In the genomic region with DNA sequence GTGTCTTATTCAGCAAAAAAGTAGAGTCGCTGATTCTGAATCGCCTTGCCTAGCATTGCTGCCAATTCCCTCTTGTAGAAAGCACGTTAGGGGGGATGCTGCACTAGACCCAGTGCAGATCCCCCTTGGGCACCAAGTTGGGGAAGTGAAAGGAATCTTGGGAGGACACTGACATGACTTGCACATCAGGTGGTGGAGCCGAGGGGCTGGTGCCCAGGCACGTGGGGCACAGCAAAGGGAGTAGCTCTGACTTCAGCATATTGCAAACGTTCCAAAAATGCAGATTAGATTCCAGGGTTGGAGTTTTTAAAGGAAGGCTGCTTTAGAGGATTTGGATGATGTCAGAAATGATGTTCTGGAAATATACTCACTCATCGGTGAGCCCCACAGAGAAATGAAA, we compare ENCODE assay signal across 30 cellular contexts. TPM values are rescaled to one million over a fixed set of nuclear protein-coding genes. Genes with fewer than 3 reads are reported as not detected.
DNase-seq lines count a peak whose midpoint lies in the region; ATAC-seq and TF ChIP-seq lines count a peak whose summit lies in the region.
"Had no signal": no experiment of that assay in that cellular context is flagged by ENCODE, and none has a peak within 500 bp of the region (broad histone marks: within the 10 kb centered on the region; RNA-seq: fewer than 3 reads in every experiment).

No MANE protein-coding gene starts in this region.

- intact Hi-C loops in activated CD4-positive, alpha-beta T cell treated with anti-CD3 and anti-CD28 coated beads for 36 hours (cut with DNase I, micrococcal nuclease): no loop called here

- peak overlapping the region; percentile 65 for H3K4me3 ChIP-seq in ACC112 (ENCODE audit: low read depth, low read length)
- no peak overlapping the region for H3K4me3 ChIP-seq in OCI-LY3 (ENCODE audit: low read length)
- H3K4me3 ChIP-seq: body of pancreas, gastroesophageal sphincter, lower lobe of right lung, PC-9 had no signal

- H4K20me1 ChIP-seq in OCI-LY3 (ENCODE audit: insufficient read depth, low read length): no peaks in the 10 kb centered on the region

- CTCF ChIA-PET in activated CD4-positive, alpha-beta T cell treated with anti-CD3 and anti-CD28 coated beads for 36 hours (lab: Charles Lee): no interaction called here

- no peaks in the 10 kb centered on the region for H3K36me3 Mint-ChIP-seq in activated CD4-positive, alpha-beta T cell treated with anti-CD3 and anti-CD28 coated beads for 36 hours (ENCODE audit: low read depth)
- H3K36me3 Mint-ChIP-seq: activated CD8-positive, alpha-beta memory T cell treated with anti-CD3 and anti-CD28 coated beads, Interleukin-2, amount 10 ng/mL, durations not matched to agents 7 days and 5 days; activated naive CD4-positive, alpha-beta T cell treated with anti-CD3 and anti-CD28 coated beads, Interleukin-2, amount 50 U/mL, for 24 hours had no signal

- H3K79me2 ChIP-seq in ACC112 (ENCODE audit: control insufficient read depth, insufficient read depth, low read length, unreplicated experiment) (no peaks in the 10 kb centered on the region), OCI-LY3 (ENCODE audit: low read length) (peaks cover 19% of the 10 kb centered on the region)

- H3K27me3 ChIP-seq in ACC112 (ENCODE audit: insufficient read depth, low read length) (no peaks in the 10 kb centered on the region), OCI-LY3 (ENCODE audit: low read depth, low read length) (no peaks in the 10 kb centered on the region), layer of hippocampus (ENCODE audit: control insufficient read depth, insufficient read depth, low read length) (no peaks in the 10 kb centered on the region)
- H3K27me3 ChIP-seq: body of pancreas, gastroesophageal sphincter had no signal

- 0 out of 2 replicates have a peak overlapping the region, but pooled peaks have one; percentile 38 for H3K27ac ChIP-seq in ACC112 (ENCODE audit: low read depth, low read length)
- no peak overlapping the region for H3K27ac ChIP-seq in OCI-LY3 (ENCODE audit: low read length)
- peak overlapping the region; percentile 87 for H3K27ac ChIP-seq in cingulate gyrus (ENCODE audit: low read depth, low read length)
- H3K27ac ChIP-seq in layer of hippocampus (ENCODE audit: low read depth, low read length): peak overlapping the region; percentile 25
- H3K27ac ChIP-seq: body of pancreas, gastroesophageal sphincter, lower lobe of right lung, PC-9 had no signal

- no peak overlapping the region for H3K9ac ChIP-seq in OCI-LY3 (ENCODE audit: low read length)

- TF ChIP-seq CTCF in OCI-LY3 (IDR thresholded peaks at IDR 0.05; ENCODE audit: low read depth, low read length): no peak

- no peaks in the 10 kb centered on the region for H3K36me3 ChIP-seq in ACC112 (ENCODE audit: insufficient read depth, low read length)
- H3K36me3 ChIP-seq in OCI-LY3 (replicated peaks; ENCODE audit: low read depth, low read length): no peaks in the 10 kb centered on the region
- H3K36me3 ChIP-seq: gastroesophageal sphincter, lower lobe of right lung had no signal

- H3K4me1 Mint-ChIP-seq in activated CD4-positive, alpha-beta T cell treated with anti-CD3 and anti-CD28 coated beads for 36 hours: no peaks in the 10 kb centered on the region
- H3K4me1 Mint-ChIP-seq: activated CD8-positive, alpha-beta memory T cell treated with anti-CD3 and anti-CD28 coated beads, Interleukin-2, amount 10 ng/mL, durations not matched to agents 7 days and 5 days; activated naive CD4-positive, alpha-beta T cell treated with anti-CD3 and anti-CD28 coated beads, Interleukin-2, amount 50 U/mL, for 24 hours had no signal

- H2AFZ ChIP-seq in ACC112 (ENCODE audit: low read length, unreplicated experiment) (peak overlapping the region; percentile 46), OCI-LY3 (ENCODE audit: low read depth, low read length) (no peak overlapping the region)
- H2AFZ ChIP-seq: PC-9 had no signal

- no peaks in the 10 kb centered on the region for H3K9me3 Mint-ChIP-seq in activated CD4-positive, alpha-beta T cell treated with anti-CD3 and anti-CD28 coated beads for 36 hours (ENCODE audit: low read depth)
- H3K9me3 Mint-ChIP-seq: activated naive CD4-positive, alpha-beta T cell treated with anti-CD3 and anti-CD28 coated beads, Interleukin-2, amount 50 U/mL, for 24 hours; activated T-helper 1 cell treated with anti-CD3 and anti-CD28 coated beads, Interleukin-12 subunit alpha, Interleukin-12 subunit beta, Interleukin-2, Interleukin-4 antibody, amounts not matched to agents 30 ng/mL and 10 ng/mL and 1 ng/mL, durations not matched to agents 14 hours and 24 hours and 36 hours; dendritic cell treated with granulocyte-macrophage colony-stimulating factor and Interleukin-4, amounts not matched to agents 40 ng/mL and 50 ng/mL, for 4 days; HFFc6 had no signal

- no peak overlapping the region for H3K27ac Mint-ChIP-seq in activated CD4-positive, alpha-beta T cell treated with anti-CD3 and anti-CD28 coated beads for 36 hours
- H3K27ac Mint-ChIP-seq: activated CD8-positive, alpha-beta memory T cell treated with anti-CD3 and anti-CD28 coated beads, Interleukin-2, amount 10 ng/mL, durations not matched to agents 7 days and 5 days; activated naive CD4-positive, alpha-beta T cell treated with anti-CD3 and anti-CD28 coated beads, Interleukin-2, amount 50 U/mL, for 24 hours; activated T-helper 1 cell treated with anti-CD3 and anti-CD28 coated beads, Interleukin-12 subunit alpha, Interleukin-12 subunit beta, Interleukin-2, Interleukin-4 antibody, amounts not matched to agents 30 ng/mL and 10 ng/mL and 1 ng/mL, durations not matched to agents 14 hours and 24 hours and 36 hours; dendritic cell treated with granulocyte-macrophage colony-stimulating factor and Interleukin-4, amounts not matched to agents 40 ng/mL and 50 ng/mL, for 4 days; HFFc6 had no signal

- H3K27me3 Mint-ChIP-seq in activated CD4-positive, alpha-beta T cell treated with anti-CD3 and anti-CD28 coated beads for 36 hours: peaks cover 11% of the 10 kb centered on the region

- POLR2A ChIA-PET in activated CD4-positive, alpha-beta T cell treated with anti-CD3 and anti-CD28 coated beads for 36 hours (lab: Charles Lee): no interaction called here

- ATAC-seq in activated CD4-positive, alpha-beta T cell treated with anti-CD3 and anti-CD28 coated beads for 36 hours: no peak
- ATAC-seq in HG02938 (IDR thresholded peaks at IDR 0.05; ENCODE audit: unreplicated experiment): no peak
- ATAC-seq: activated CD8-positive, alpha-beta memory T cell treated with anti-CD3 and anti-CD28 coated beads, Interleukin-2, amount 10 ng/mL, durations not matched to agents 7 days and 5 days; body of pancreas; gastroesophageal sphincter; lower lobe of right lung; stimulated activated naive CD8-positive, alpha-beta T cell treated with anti-CD3 and anti-CD28 coated beads, Interleukin-15, Interleukin-2, amounts not matched to agents 100 U/mL and 50 U/mL, for 24 hours had no signal

- DNase-seq in activated CD4-positive, alpha-beta T cell treated with anti-CD3 and anti-CD28 coated beads for 36 hours: no peak
- DNase-seq in dedifferentiated amniotic fluid mesenchymal stem cell (ENCODE audit: extremely low spot score): no peak
- DNase-seq in NCI-H524 treated with DMSO at 0.1 percent for 48 hours (lab: John Stamatoyannopoulos, UW): no peak
- DNase-seq: 8988T; activated CD4-positive, alpha-beta T cell treated with anti-CD3 and anti-CD28 coated beads for 48 hours; activated CD8-positive, alpha-beta memory T cell treated with anti-CD3 and anti-CD28 coated beads, Interleukin-2, amount 10 ng/mL, durations not matched to agents 7 days and 5 days; AML-193; body of pancreas; DMS53; HFFc6; Kasumi-1; lower lobe of right lung; NCI-H1048; NCI-H1930; NCI-H82; PC-9; SHP77 treated with DMSO at 0.1 percent for 48 hours; stimulated activated CD4-positive, alpha-beta T cell treated with anti-CD3 and anti-CD28 coated beads, Interleukin-4, amount 100 ng/mL, for 4 hours; stimulated activated naive CD8-positive, alpha-beta T cell treated with anti-CD3 and anti-CD28 coated beads, Interleukin-15, Interleukin-2, amounts not matched to agents 100 U/mL and 50 U/mL, for 24 hours; trophoblast cell had no signal

- no peak overlapping the region for H3K4me3 Mint-ChIP-seq in activated CD4-positive, alpha-beta T cell treated with anti-CD3 and anti-CD28 coated beads for 36 hours
- H3K4me3 Mint-ChIP-seq: activated CD8-positive, alpha-beta memory T cell treated with anti-CD3 and anti-CD28 coated beads, Interleukin-2, amount 10 ng/mL, durations not matched to agents 7 days and 5 days; activated naive CD4-positive, alpha-beta T cell treated with anti-CD3 and anti-CD28 coated beads, Interleukin-2, amount 50 U/mL, for 24 hours; activated T-helper 1 cell treated with anti-CD3 and anti-CD28 coated beads, Interleukin-12 subunit alpha, Interleukin-12 subunit beta, Interleukin-2, Interleukin-4 antibody, amounts not matched to agents 30 ng/mL and 10 ng/mL and 1 ng/mL, durations not matched to agents 14 hours and 24 hours and 36 hours; dendritic cell treated with granulocyte-macrophage colony-stimulating factor and Interleukin-4, amounts not matched to agents 40 ng/mL and 50 ng/mL, for 4 days; HFFc6 had no signal

- H3K4me1 ChIP-seq in ACC112 (ENCODE audit: control insufficient read depth, insufficient read depth, low read length, unreplicated experiment): peaks cover 36% of the 10 kb centered on the region
- peaks cover 42% of the 10 kb centered on the region for H3K4me1 ChIP-seq in OCI-LY3 (ENCODE audit: low read length)
- H3K4me1 ChIP-seq: body of pancreas, gastroesophageal sphincter, lower lobe of right lung had no signal

- no peaks in the 10 kb centered on the region for H3K9me3 ChIP-seq in OCI-LY3 (ENCODE audit: insufficient read depth, low read length)
- H3K9me3 ChIP-seq: body of pancreas, gastroesophageal sphincter, lower lobe of right lung had no signal

- peak overlapping the region; percentile 17 for H3K4me2 ChIP-seq in OCI-LY3 (ENCODE audit: low read length)
- H3K4me2 ChIP-seq: PC-9 had no signal

RNA-seq across cellular contexts. Expression of gene GPM6B, which starts 47.4 kb away (rescaled TPM):
- total RNA-seq in activated CD4-positive, alpha-beta T cell treated with anti-CD3 and anti-CD28 coated beads for 36 hours: under 1 TPM in 1 of 2 experiments, not detected in 1; 0.14 TPM
- total RNA-seq: activated CD8-positive, alpha-beta memory T cell treated with anti-CD3 and anti-CD28 coated beads, Interleukin-2, amount 10 ng/mL, durations not matched to agents 7 days and 5 days; activated T-helper 1 cell treated with anti-CD3 and anti-CD28 coated beads, Interleukin-12 subunit alpha, Interleukin-12 subunit beta, Interleukin-2, Interleukin-4 antibody, amounts not matched to agents 30 ng/mL and 10 ng/mL and 1 ng/mL, durations not matched to agents 14 hours and 24 hours and 36 hours; endothelial cell of umbilical vein; HFFc6; PC-9 had no signal
